Comparison of ENCODE assay signal across 8 cellular contexts in the genomic region with DNA sequence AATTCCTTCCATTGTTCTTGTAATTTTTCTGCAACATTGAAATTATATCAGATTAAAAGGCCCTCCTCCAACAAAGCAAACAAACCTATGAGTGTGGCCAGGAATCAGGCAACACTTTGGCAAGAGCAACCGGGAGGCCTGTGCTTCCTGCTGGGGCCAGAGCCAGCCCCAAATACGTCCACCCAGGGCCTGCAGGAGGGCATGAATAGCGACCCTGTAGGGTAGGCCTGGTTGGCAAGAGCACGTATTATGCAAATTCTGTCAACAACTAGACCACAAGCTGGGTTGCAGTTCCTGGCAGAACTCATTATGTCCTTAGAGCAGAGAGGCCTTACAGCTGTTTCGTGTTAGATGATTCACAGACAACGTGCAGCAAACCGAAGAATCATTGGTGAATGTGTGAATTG. TPM values are rescaled to one million over a fixed set of nuclear protein-coding genes. Genes with fewer than 3 reads are reported as not detected.
DNase-seq lines count a peak whose midpoint lies in the region; ATAC-seq and TF ChIP-seq lines count a peak whose summit lies in the region.

No MANE protein-coding gene starts in this region.

- H3K27me3 ChIP-seq in neutrophil, result no peaks in the 10 kb centered on the region

- no peak for TF ChIP-seq CTCF in neutrophil (IDR thresholded peaks at IDR 0.05)

- no peaks in the 10 kb centered on the region for H3K9me3 ChIP-seq in neutrophil

- H3K4me3 ChIP-seq in neutrophil (ENCODE audit: low read depth in 1 of 2, low read length in 1 of 2), result no peak overlapping the region

- no peaks in the 10 kb centered on the region for H3K36me3 ChIP-seq in neutrophil

- H3K4me1 ChIP-seq in neutrophil (ENCODE audit: control insufficient read depth in 1 of 2, insufficient read depth in 1 of 2, low read depth in 1 of 2, low read length in 1 of 2), result peaks cover 52 to 57% of the 10 kb centered on the region in 2 experiments

- DNase-seq in DMS 273 (lab: John Stamatoyannopoulos, UW; ENCODE audit: unreplicated experiment) (peak; percentile 92), NCI-H774 (lab: John Stamatoyannopoulos, UW) (peak; percentile 34), activated T-helper 1 cell treated with Interleukin-2 at 50 U/mL for 16 hours (ENCODE audit: low read depth) (peak; percentile 20), fibroblast of the conjunctiva (ENCODE audit: low read depth) (peak; percentile 100), SK-N-DZ (ENCODE audit: low spot score) (no peak)

- ATAC-seq in GM19438 (IDR thresholded peaks at IDR 0.05; ENCODE audit: low read depth, unreplicated experiment), result peak; percentile 57
- peak; percentile 62 for ATAC-seq in HG03460 (IDR thresholded peaks at IDR 0.05; ENCODE audit: unreplicated experiment)

- peak overlapping the region; percentile 82 for H3K27ac ChIP-seq in neutrophil

RNA-seq across cellular contexts. Expression of a gene that starts 26.9 kb away (rescaled TPM):
- not detected in 2 replicates for polyA plus RNA-seq in SK-N-DZ (2014; cell fraction: cytosol; rRNA removed)
- 1.3 TPM in 1 of 2 replicates, not detected in the other for polyA plus RNA-seq in SK-N-DZ (2014; cell fraction: nucleus; rRNA removed)

RNA-seq across cellular contexts. Expression of a gene that starts 50.7 kb away (rescaled TPM):
- 41.2 and 49.6 TPM in 2 replicates for polyA plus RNA-seq in SK-N-DZ (2014; cell fraction: cytosol; rRNA removed)
- polyA plus RNA-seq in SK-N-DZ (2014; cell fraction: nucleus; rRNA removed), result 10.2 and 20.9 TPM in 2 replicates
